In genomic region chr14:56715938-56716337, GRCh38 we compare ENCODE assay signal across 23 cellular contexts.
DNase-seq lines count a peak whose midpoint lies in the region; ATAC-seq, FAIRE-seq and TF ChIP-seq lines count a peak whose summit lies in the region.
"Had no signal": no experiment of that assay in that cellular context is flagged by ENCODE, and none has a peak within 500 bp of the region (broad histone marks: within the 10 kb centered on the region; RNA-seq: fewer than 3 reads in every experiment).

No MANE protein-coding gene starts in this region.

- H3K4me1 ChIP-seq in DND-41 (ENCODE audit: insufficient read depth, low read length) (no peaks in the 10 kb centered on the region), colonic mucosa (no peaks in the 10 kb centered on the region)

- DNase-seq in DND-41 (no peak), HTR-8/SVneo (ENCODE audit: insufficient read length, low spot score) (no peak), RKO (ENCODE audit: low spot score) (peak; percentile 9), progenitor cell of endocrine pancreas (ENCODE audit: low spot score, unreplicated experiment) (no peak), UCSD-AML1 (lab: John Stamatoyannopoulos, UW; ENCODE audit: unreplicated experiment) (no peak), colonic mucosa (no peak), coronary artery (ENCODE audit: low spot score) (no peak)
- DNase-seq: activated CD4-positive, alpha-beta memory T cell treated with anti-CD3 and anti-CD28 coated beads for 36 hours; activated CD4-positive, CD25-positive, alpha-beta regulatory T cell; activated CD8-positive, alpha-beta memory T cell treated with anti-CD3 and anti-CD28 coated beads, Interleukin-2, amount 50 U/mL, for 48 hours; activated naive CD8-positive, alpha-beta T cell treated with anti-CD3 and anti-CD28 coated beads, Interleukin-2, amount 10 ng/mL, durations not matched to agents 7 days and 5 days; CD8-positive, alpha-beta T cell; central memory CD4-positive, alpha-beta T cell; dorsolateral prefrontal cortex; HFFc6; kidney glomerular epithelial cell; MG63; NCI-H1436 treated with DMSO at 0.1 percent for 48 hours; posterior cingulate gyrus; stimulated activated CD4-positive, alpha-beta T cell treated with anti-CD3 and anti-CD28 coated beads, Interleukin-15, amount 100 ng/mL, for 24 hours; stimulated activated naive CD8-positive, alpha-beta T cell treated with anti-CD3 and anti-CD28 coated beads, Interleukin-15, Interleukin-2, amounts not matched to agents 100 U/mL and 50 U/mL, for 24 hours had no signal

- no peak overlapping the region for H3K27ac Mint-ChIP-seq in progenitor cell of endocrine pancreas
- H3K27ac Mint-ChIP-seq: activated CD4-positive, alpha-beta memory T cell treated with anti-CD3 and anti-CD28 coated beads for 36 hours; activated naive CD8-positive, alpha-beta T cell treated with anti-CD3 and anti-CD28 coated beads, Interleukin-2, amount 10 ng/mL, durations not matched to agents 7 days and 5 days; CD8-positive, alpha-beta T cell; HFFc6 had no signal

- no peaks in the 10 kb centered on the region for H3K79me2 ChIP-seq in DND-41 (ENCODE audit: insufficient read depth, low read length)

- H3K4me3 Mint-ChIP-seq in progenitor cell of endocrine pancreas (ENCODE audit: low read depth), result no peak overlapping the region
- H3K4me3 Mint-ChIP-seq: activated CD4-positive, alpha-beta memory T cell treated with anti-CD3 and anti-CD28 coated beads for 36 hours; activated naive CD8-positive, alpha-beta T cell treated with anti-CD3 and anti-CD28 coated beads, Interleukin-2, amount 10 ng/mL, durations not matched to agents 7 days and 5 days; CD8-positive, alpha-beta T cell; HFFc6 had no signal

- FAIRE-seq in HTR-8/SVneo (lab: Jason Lieb, UNC), result peak; percentile 58
- FAIRE-seq: GM12878 had no signal

- intact Hi-C loops in colonic mucosa (cut with DNase I), result no loop called here

- H4K20me1 ChIP-seq in DND-41 (ENCODE audit: insufficient read depth, low read length), result no peaks in the 10 kb centered on the region; the same call in 1 of the 2 replicates

- H3K27me3 Mint-ChIP-seq in progenitor cell of endocrine pancreas, result peaks cover 15% of the 10 kb centered on the region
- H3K27me3 Mint-ChIP-seq: activated CD4-positive, alpha-beta memory T cell treated with anti-CD3 and anti-CD28 coated beads for 36 hours had no signal

- H3K4me3 ChIP-seq in DND-41 (ENCODE audit: low read depth in 1 of 2, low read length in 2 of 2) (no peak overlapping the region), colonic mucosa (no peak overlapping the region), coronary artery (no peak overlapping the region)
- H3K4me3 ChIP-seq: dorsolateral prefrontal cortex, GM12878, MG63 had no signal

- H3K9ac ChIP-seq in DND-41 (ENCODE audit: low read depth, low read length) (no peak overlapping the region), colonic mucosa (ENCODE audit: low read depth in 2 of 2, low read length in 2 of 2) (no peak overlapping the region)

- H3K9me3 Mint-ChIP-seq in progenitor cell of endocrine pancreas (ENCODE audit: low read depth), result no peaks in the 10 kb centered on the region
- H3K9me3 Mint-ChIP-seq: activated CD4-positive, alpha-beta memory T cell treated with anti-CD3 and anti-CD28 coated beads for 36 hours; activated naive CD8-positive, alpha-beta T cell treated with anti-CD3 and anti-CD28 coated beads, Interleukin-2, amount 10 ng/mL, durations not matched to agents 7 days and 5 days; CD8-positive, alpha-beta T cell had no signal

- H3K9me3 ChIP-seq in DND-41 (ENCODE audit: insufficient read depth, low read length, severe bottlenecking), result no peaks in the 10 kb centered on the region
- H3K9me3 ChIP-seq in colonic mucosa, result no peaks in the 10 kb centered on the region
- H3K9me3 ChIP-seq: MG63 had no signal

- peaks cover 5% of the 10 kb centered on the region for H3K4me1 Mint-ChIP-seq in progenitor cell of endocrine pancreas (ENCODE audit: low read depth)
- H3K4me1 Mint-ChIP-seq: activated naive CD8-positive, alpha-beta T cell treated with anti-CD3 and anti-CD28 coated beads, Interleukin-2, amount 10 ng/mL, durations not matched to agents 7 days and 5 days had no signal

- H3K36me3 Mint-ChIP-seq in progenitor cell of endocrine pancreas (ENCODE audit: insufficient read depth), result no peaks in the 10 kb centered on the region
- H3K36me3 Mint-ChIP-seq: activated CD4-positive, alpha-beta memory T cell treated with anti-CD3 and anti-CD28 coated beads for 36 hours; activated naive CD8-positive, alpha-beta T cell treated with anti-CD3 and anti-CD28 coated beads, Interleukin-2, amount 10 ng/mL, durations not matched to agents 7 days and 5 days; CD8-positive, alpha-beta T cell had no signal

- ATAC-seq in DND-41 (ENCODE audit: insufficient read depth, low read depth), result no peak
- ATAC-seq: CD8-positive, alpha-beta T cell; GM12878; Right ventricle myocardium inferior; stimulated activated naive CD8-positive, alpha-beta T cell treated with anti-CD3 and anti-CD28 coated beads, Interleukin-15, Interleukin-2, amounts not matched to agents 100 U/mL and 50 U/mL, for 24 hours had no signal

- H3K27me3 ChIP-seq in DND-41 (ENCODE audit: insufficient read depth, low read length, poor library complexity), result peaks cover 7% of the 10 kb centered on the region
- H3K27me3 ChIP-seq in colonic mucosa, result no peaks in the 10 kb centered on the region
- H3K27me3 ChIP-seq: MG63 had no signal

- no peak overlapping the region for H2AFZ ChIP-seq in DND-41 (ENCODE audit: low read depth, low read length)

- no peak overlapping the region for H3K4me2 ChIP-seq in DND-41 (ENCODE audit: insufficient read depth, low read length)

- TF ChIP-seq CTCF in DND-41 (IDR thresholded peaks at IDR 0.05; ENCODE audit: borderline replicate concordance, extremely low read depth, low read length, poor library complexity, severe bottlenecking), result peak; percentile 15
- peak; percentile 39 for TF ChIP-seq CTCF in progenitor cell of endocrine pancreas (IDR thresholded peaks at IDR 0.05; ENCODE audit: unreplicated experiment)
- TF ChIP-seq CTCF in colonic mucosa (IDR thresholded peaks at IDR 0.05), result no peak
- no peak for TF ChIP-seq CTCF in coronary artery (IDR thresholded peaks at IDR 0.05)

- H3K27ac ChIP-seq in DND-41 (ENCODE audit: low read length), result no peak overlapping the region
- no peak overlapping the region for H3K27ac ChIP-seq in colonic mucosa
- H3K27ac ChIP-seq in coronary artery, result no peak overlapping the region
- H3K27ac ChIP-seq: dorsolateral prefrontal cortex had no signal

- H3K36me3 ChIP-seq in DND-41 (ENCODE audit: insufficient read depth, low read length), result no peaks in the 10 kb centered on the region
- no peaks in the 10 kb centered on the region for H3K36me3 ChIP-seq in colonic mucosa
- H3K36me3 ChIP-seq: MG63 had no signal

Comparison
In these comparisons a context has a peak if more than half of its experiments do, and no peak if none do; other contexts are left out.
1. CTCF ChIP-seq: peak in DND-41 (single experiment) and progenitor cell of endocrine pancreas (single experiment); none in colonic mucosa (single experiment) and coronary artery (single experiment).